Comparison of ENCODE assay signal across 1 cellular context in the genomic region with DNA sequence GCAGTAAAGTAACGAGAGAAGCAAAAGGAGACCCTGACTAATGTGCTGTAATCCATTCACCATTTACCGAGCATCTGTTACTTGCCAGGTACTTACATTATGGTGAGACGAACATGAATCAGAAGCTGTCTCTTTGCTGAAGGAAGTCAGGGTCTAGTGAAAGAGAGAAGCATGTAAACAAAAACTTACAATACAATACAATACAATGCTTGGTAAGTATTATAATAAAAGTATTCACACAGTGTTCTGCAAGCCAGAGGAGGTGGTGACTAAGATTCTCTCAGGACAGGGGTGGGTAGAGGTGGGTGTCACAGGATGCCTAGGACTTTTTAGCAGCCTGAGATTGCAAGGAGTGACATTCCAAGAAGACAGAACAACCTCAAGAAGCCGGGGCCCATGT.
TF ChIP-seq lines count a peak whose summit lies in the region.

No MANE protein-coding gene starts in this region.

TF ChIP-seq in GM23338, 12 proteins besides CTCF, POLR2A, EP300 and RAD21 (continued from another document):
- TF ChIP-seq, protein P1, sequence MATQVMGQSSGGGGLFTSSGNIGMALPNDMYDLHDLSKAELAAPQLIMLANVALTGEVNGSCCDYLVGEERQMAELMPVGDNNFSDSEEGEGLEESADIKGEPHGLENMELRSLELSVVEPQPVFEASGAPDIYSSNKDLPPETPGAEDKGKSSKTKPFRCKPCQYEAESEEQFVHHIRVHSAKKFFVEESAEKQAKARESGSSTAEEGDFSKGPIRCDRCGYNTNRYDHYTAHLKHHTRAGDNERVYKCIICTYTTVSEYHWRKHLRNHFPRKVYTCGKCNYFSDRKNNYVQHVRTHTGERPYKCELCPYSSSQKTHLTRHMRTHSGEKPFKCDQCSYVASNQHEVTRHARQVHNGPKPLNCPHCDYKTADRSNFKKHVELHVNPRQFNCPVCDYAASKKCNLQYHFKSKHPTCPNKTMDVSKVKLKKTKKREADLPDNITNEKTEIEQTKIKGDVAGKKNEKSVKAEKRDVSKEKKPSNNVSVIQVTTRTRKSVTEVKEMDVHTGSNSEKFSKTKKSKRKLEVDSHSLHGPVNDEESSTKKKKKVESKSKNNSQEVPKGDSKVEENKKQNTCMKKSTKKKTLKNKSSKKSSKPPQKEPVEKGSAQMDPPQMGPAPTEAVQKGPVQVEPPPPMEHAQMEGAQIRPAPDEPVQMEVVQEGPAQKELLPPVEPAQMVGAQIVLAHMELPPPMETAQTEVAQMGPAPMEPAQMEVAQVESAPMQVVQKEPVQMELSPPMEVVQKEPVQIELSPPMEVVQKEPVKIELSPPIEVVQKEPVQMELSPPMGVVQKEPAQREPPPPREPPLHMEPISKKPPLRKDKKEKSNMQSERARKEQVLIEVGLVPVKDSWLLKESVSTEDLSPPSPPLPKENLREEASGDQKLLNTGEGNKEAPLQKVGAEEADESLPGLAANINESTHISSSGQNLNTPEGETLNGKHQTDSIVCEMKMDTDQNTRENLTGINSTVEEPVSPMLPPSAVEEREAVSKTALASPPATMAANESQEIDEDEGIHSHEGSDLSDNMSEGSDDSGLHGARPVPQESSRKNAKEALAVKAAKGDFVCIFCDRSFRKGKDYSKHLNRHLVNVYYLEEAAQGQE (IDR thresholded peaks at IDR 0.05; ENCODE audit: unreplicated experiment), result no peak
- no peak for TF ChIP-seq ZNF331 (CRISPR knock-in tag; IDR thresholded peaks at IDR 0.05; ENCODE audit: low read depth)
